ENCODE assay signal across 10 cellular contexts in the genomic region with DNA sequence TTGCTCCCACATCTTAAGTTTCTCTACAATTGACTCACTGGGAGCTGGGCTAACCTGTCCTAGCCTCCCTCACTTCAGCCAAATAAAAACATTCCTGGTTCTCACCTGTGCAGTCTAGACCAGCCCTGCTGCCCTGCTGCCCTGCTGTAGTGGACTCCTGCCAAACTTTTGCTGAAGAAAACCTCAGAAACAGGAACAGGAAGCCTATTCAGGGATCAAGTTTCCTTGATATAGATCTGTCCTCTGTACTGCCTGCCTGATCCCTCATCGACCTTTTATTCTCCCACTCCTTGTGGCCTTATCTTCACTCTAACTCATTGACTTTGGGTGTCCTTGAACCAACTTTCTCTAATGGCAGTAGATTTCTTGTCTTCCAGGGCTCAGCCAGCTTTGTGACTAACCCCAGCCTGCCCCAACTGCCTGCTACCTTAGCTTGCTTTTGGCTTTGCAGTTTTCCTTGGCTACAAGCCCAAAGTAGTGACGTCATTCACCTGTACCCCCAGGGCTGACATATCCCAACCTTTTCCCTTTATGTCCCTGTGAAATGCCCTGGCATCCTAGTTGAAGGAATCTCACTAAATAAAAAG.
DNase-seq lines count a peak whose midpoint lies in the region; ATAC-seq and TF ChIP-seq lines count a peak whose summit lies in the region.
"Had no signal": no experiment of that assay in that cellular context is flagged by ENCODE, and none has a peak within 500 bp of the region (broad histone marks: within the 10 kb centered on the region; RNA-seq: fewer than 3 reads in every experiment).

No MANE protein-coding gene starts in this region.

- peak overlapping the region; percentile 44 for H3K27ac Mint-ChIP-seq in Caco-2 (ENCODE audit: unreplicated experiment)
- no peak overlapping the region for H3K27ac Mint-ChIP-seq in WTC11
- no peak overlapping the region for H3K27ac Mint-ChIP-seq in immature natural killer cell

- no peak overlapping the region for H3K4me3 Mint-ChIP-seq in Caco-2 (ENCODE audit: unreplicated experiment)
- no peak overlapping the region for H3K4me3 Mint-ChIP-seq in WTC11
- no peak overlapping the region for H3K4me3 Mint-ChIP-seq in immature natural killer cell

- H3K36me3 Mint-ChIP-seq in Caco-2 (ENCODE audit: insufficient read depth, unreplicated experiment) (no peaks in the 10 kb centered on the region), WTC11 (no peaks in the 10 kb centered on the region), immature natural killer cell (peaks cover 0 to 5% (median 0%) of the 10 kb centered on the region in 3 donors)

- H2BK120ac ChIP-seq in IMR-90 (ENCODE audit: low read depth, low read length) (no peak overlapping the region), mesenchymal stem cell (ENCODE audit: low read depth, low read length) (no peak overlapping the region)

- H3K9me3 ChIP-seq in Caco-2: peaks cover 9% of the 10 kb centered on the region
- no peaks in the 10 kb centered on the region for H3K9me3 ChIP-seq in IMR-90 (ENCODE audit: control insufficient read depth, insufficient read depth, low read length)
- H3K9me3 ChIP-seq in mesenchymal stem cell (ENCODE audit: control insufficient read depth, low read length): no peaks in the 10 kb centered on the region

- TF ChIP-seq CTCF in Caco-2 (IDR thresholded peaks at IDR 0.05; ENCODE audit: insufficient read depth in 1 of 2, low read depth in 1 of 2, low read length in 1 of 2, severe bottlenecking in 1 of 2, unreplicated experiment in 1 of 2) (no peak), IMR-90 (conservative IDR thresholded peaks at IDR 0.05; ENCODE audit: low read depth, low read length) (no peak), WTC11 (IDR thresholded peaks at IDR 0.05) (no peak)

- H3K14ac ChIP-seq in IMR-90 (replicated peaks; ENCODE audit: low read depth, low read length): no peak overlapping the region
- no peak overlapping the region for H3K14ac ChIP-seq in mesenchymal stem cell (ENCODE audit: low read length in 2 of 2)

- no peak overlapping the region for H2AK9ac ChIP-seq in IMR-90 (replicated peaks; ENCODE audit: low read depth, low read length, poor library complexity)

- no CpG with 5 or more reads among the region's 2 CpGs for WGBS in IMR-90 (ENCODE audit: extremely low coverage in 2 of 2, insufficient read length in 1 of 2), 2 experiments
- WGBS in mesenchymal stem cell: 64% methylated on average over 2 of the region's 2 CpGs

- no peak for TF ChIP-seq RAD21 in IMR-90 (IDR thresholded peaks at IDR 0.05; ENCODE audit: low read length)

- H4K8ac ChIP-seq in IMR-90 (ENCODE audit: low read depth in 2 of 2, low read length in 2 of 2) (no peak overlapping the region), mesenchymal stem cell (ENCODE audit: low read length) (no peak overlapping the region)

- DNase-seq in Caco-2 (no peak), IMR-90 (peak; percentile 2), WTC11 (ENCODE audit: low spot score) (no peak), mesenchymal stem cell (no peak), amygdala (lab: John Stamatoyannopoulos, UW) (no peak), hepatic stellate cell (ENCODE audit: low spot score) (no peak), immature natural killer cell (no peak)
- no peak for DNase-seq in stimulated activated CD8-positive, alpha-beta memory T cell treated with anti-CD3 and anti-CD28 coated beads, Interleukin-4, amount 100 ng/mL, for 48 hours
- DNase-seq: central memory CD4-positive, alpha-beta T cell; NCI-H524 treated with DMSO at 0.1 percent for 48 hours had no signal

- no peaks in the 10 kb centered on the region; the same call in 1 of the 2 replicates for H3K36me3 ChIP-seq in Caco-2 (ENCODE audit: control insufficient read depth, insufficient read depth, low read length)
- no peaks in the 10 kb centered on the region for H3K36me3 ChIP-seq in IMR-90 (ENCODE audit: control insufficient read depth, insufficient read depth, low read length)
- H3K36me3 ChIP-seq in mesenchymal stem cell (ENCODE audit: control insufficient read depth in 1 of 2, insufficient read depth in 2 of 2, low read depth in 1 of 2, low read length in 2 of 2): no peaks in the 10 kb centered on the region

- POLR2A ChIA-PET in Caco-2 (lab: Charles Lee) (no interaction called here), IMR-90 (lab: Charles Lee; ENCODE audit: unreplicated experiment) (no interaction called here), WTC11 (lab: Charles Lee) (no interaction called here)

- no peak overlapping the region for H2BK20ac ChIP-seq in IMR-90 (ENCODE audit: low read depth, low read length)

- H2AFZ ChIP-seq in IMR-90 (replicated peaks; ENCODE audit: low read length, poor library complexity): no peak overlapping the region
- H2AFZ ChIP-seq in mesenchymal stem cell (ENCODE audit: low read depth, low read length): peak overlapping the region; percentile 42

- H3K27ac ChIP-seq in IMR-90 (ENCODE audit: insufficient read depth, low read length): no peak overlapping the region
- H3K27ac ChIP-seq in mesenchymal stem cell (ENCODE audit: low read length, poor library complexity, severe bottlenecking): no peak overlapping the region

- H3K9me3 Mint-ChIP-seq in Caco-2 (ENCODE audit: unreplicated experiment) (no peaks in the 10 kb centered on the region), WTC11 (no peaks in the 10 kb centered on the region), immature natural killer cell (no peaks in the 10 kb centered on the region)

- H4K91ac ChIP-seq in IMR-90 (ENCODE audit: insufficient read depth, low read depth, low read length): no peak overlapping the region
- no peak overlapping the region for H4K91ac ChIP-seq in mesenchymal stem cell (ENCODE audit: low read length)

- H3K4me2 ChIP-seq in IMR-90 (ENCODE audit: low read depth, low read length) (no peak overlapping the region), mesenchymal stem cell (ENCODE audit: low read length, poor library complexity, severe bottlenecking) (no peak overlapping the region)

- CTCF ChIA-PET in Caco-2 (lab: Charles Lee) (no interaction called here), IMR-90 (lab: Yijun Ruan, JAX) (interaction anchor here (0.6 kb wide), 1 partner anchor 127 kb away, joined by 3 read pairs; no protein-coding TSS in a partner anchor), WTC11 (lab: Charles Lee) (no interaction called here)

- H2AK5ac ChIP-seq in IMR-90 (ENCODE audit: low read depth, low read length) (no peak overlapping the region), mesenchymal stem cell (ENCODE audit: low read length, severe bottlenecking) (no peak overlapping the region)

- H3K4me1 Mint-ChIP-seq in Caco-2 (ENCODE audit: low read depth, unreplicated experiment) (peaks cover 7% of the 10 kb centered on the region), WTC11 (peaks cover 8% of the 10 kb centered on the region), immature natural killer cell (no peaks in the 10 kb centered on the region)

- no peaks in the 10 kb centered on the region for H3K9me1 ChIP-seq in IMR-90 (ENCODE audit: insufficient read depth, low read length)

- no peak overlapping the region for H3K23ac ChIP-seq in IMR-90 (ENCODE audit: low read depth, low read length)
- no peak overlapping the region for H3K23ac ChIP-seq in mesenchymal stem cell (ENCODE audit: low read length in 2 of 2)

- H4K20me1 ChIP-seq in IMR-90 (ENCODE audit: insufficient read depth, low read length): no peaks in the 10 kb centered on the region

- no peaks in the 10 kb centered on the region for H3K27me3 Mint-ChIP-seq in Caco-2 (ENCODE audit: insufficient read depth, unreplicated experiment)
- H3K27me3 Mint-ChIP-seq in WTC11 (ENCODE audit: low read depth): no peaks in the 10 kb centered on the region
- peaks cover 0 to 4% (median 0%) of the 10 kb centered on the region in 3 donors for H3K27me3 Mint-ChIP-seq in immature natural killer cell (ENCODE audit: low read depth in 3 of 3)

- H3K27me3 ChIP-seq in Caco-2 (replicated peaks; ENCODE audit: control insufficient read depth, insufficient read depth, low read length) (no peaks in the 10 kb centered on the region), IMR-90 (ENCODE audit: control insufficient read depth, insufficient read depth, low read length) (no peaks in the 10 kb centered on the region), mesenchymal stem cell (ENCODE audit: control insufficient read depth in 1 of 2, insufficient read depth in 1 of 2, low read length in 2 of 2) (no peaks in the 10 kb centered on the region)

- TF ChIP-seq POLR2A in IMR-90 (IDR thresholded peaks at IDR 0.05; ENCODE audit: low read depth, low read length): no peak

- H3K79me1 ChIP-seq in IMR-90 (ENCODE audit: low read depth in 1 of 2, low read length in 2 of 2) (no peaks in the 10 kb centered on the region), mesenchymal stem cell (replicated peaks; ENCODE audit: low read length, poor library complexity, severe bottlenecking) (no peaks in the 10 kb centered on the region)

- ATAC-seq in IMR-90 (ENCODE audit: low read depth) (no peak), WTC11 (peak; percentile 61)

- H3K56ac ChIP-seq in IMR-90 (ENCODE audit: extremely low read depth, insufficient read depth, low read length): no peak overlapping the region

- no peak overlapping the region for H4K5ac ChIP-seq in IMR-90 (ENCODE audit: low read depth, low read length)

- no peak overlapping the region for H3K4me3 ChIP-seq in Caco-2 (ENCODE audit: low read depth, low read length)
- no peak overlapping the region for H3K4me3 ChIP-seq in IMR-90 (ENCODE audit: insufficient read depth, low read depth, low read length)
- no peak overlapping the region for H3K4me3 ChIP-seq in mesenchymal stem cell (ENCODE audit: insufficient read depth in 1 of 2, low read depth in 1 of 2, low read length in 2 of 2)

- in situ Hi-C loops in IMR-90 (cut with MboI; ENCODE audit: low sequenced_read_pairs): no loop called here

- H3K18ac ChIP-seq in IMR-90 (ENCODE audit: low read depth, low read length): no peak overlapping the region
- H3K18ac ChIP-seq in mesenchymal stem cell (ENCODE audit: low read depth in 1 of 2, low read length in 2 of 2): no peak overlapping the region

- no peak overlapping the region for H2BK12ac ChIP-seq in mesenchymal stem cell (ENCODE audit: low read length in 2 of 2)

- intact Hi-C loops in Caco-2 (cut with micrococcal nuclease; ENCODE audit: unreplicated experiment): loop anchor here (5.0 kb wide), 1 partner anchor 780 kb away; no protein-coding TSS in a partner anchor
- intact Hi-C loops in IMR-90 (cut with micrococcal nuclease): no loop called here

- BruUV-seq in Caco-2 (replicated peaks; lab: Mats Ljungman, UMichigan) (no TSS peak), IMR-90 (replicated peaks; lab: Mats Ljungman, UMichigan) (no TSS peak)

- H2BK15ac ChIP-seq in IMR-90 (ENCODE audit: low read depth, low read length) (no peak overlapping the region), mesenchymal stem cell (ENCODE audit: low read depth, poor library complexity, severe bottlenecking) (no peak overlapping the region)

- no peaks in the 10 kb centered on the region for H3K4me1 ChIP-seq in Caco-2
- no peaks in the 10 kb centered on the region for H3K4me1 ChIP-seq in IMR-90 (ENCODE audit: control insufficient read depth, insufficient read depth, low read length)
- H3K4me1 ChIP-seq in mesenchymal stem cell (ENCODE audit: control insufficient read depth, insufficient read depth, low read depth, low read length): peaks cover 2% of the 10 kb centered on the region

- dilution Hi-C loops in IMR-90 (cut with HindIII; ENCODE audit: low sequenced_read_pairs, unreplicated experiment): no loop called here

- no peak overlapping the region for H3K4ac ChIP-seq in IMR-90 (ENCODE audit: low read depth, low read length)
- no peak overlapping the region for H3K4ac ChIP-seq in mesenchymal stem cell (ENCODE audit: low read depth in 1 of 2, low read length in 2 of 2)

- no peak overlapping the region for H3K9ac ChIP-seq in IMR-90 (ENCODE audit: low read depth, low read length)
- H3K9ac ChIP-seq in mesenchymal stem cell (ENCODE audit: low read length): no peak overlapping the region

- H2BK5ac ChIP-seq in IMR-90 (ENCODE audit: low read depth, low read length, poor library complexity, severe bottlenecking) (no peak overlapping the region), mesenchymal stem cell (ENCODE audit: low read depth, low read length, poor library complexity, severe bottlenecking) (no peak overlapping the region)
